In the genomic region with DNA sequence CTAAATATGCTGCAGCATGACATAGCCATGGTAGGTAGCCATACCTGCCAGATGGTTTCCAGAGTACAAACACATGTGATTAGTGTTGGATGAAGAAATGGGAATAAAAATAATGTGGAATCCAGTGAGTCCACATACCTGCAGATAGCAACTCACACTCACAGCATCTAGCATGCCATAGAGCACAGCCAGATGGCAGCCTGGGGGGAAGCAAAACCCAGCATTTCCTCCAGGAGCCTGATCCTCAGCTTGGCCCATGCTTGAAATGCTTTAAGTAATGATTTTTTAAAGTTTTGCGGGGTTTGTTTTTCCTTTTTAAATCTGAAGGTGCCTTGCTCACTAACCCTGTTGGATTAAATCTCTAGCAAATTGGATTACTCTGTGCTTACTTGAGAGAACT, we compare ENCODE assay signal across 22 cellular contexts.
"Had no signal": no experiment of that assay in that cellular context is flagged by ENCODE, and none has a peak within 500 bp of the region (broad histone marks: within the 10 kb centered on the region; RNA-seq: fewer than 3 reads in every experiment).

No MANE protein-coding gene starts in this region.

- H3K27me3 ChIP-seq: dorsolateral prefrontal cortex, esophagus squamous epithelium, gastrocnemius medialis, heart right ventricle, left lung had no signal

- H3K27ac Mint-ChIP-seq: naive B cell had no signal

- H3K36me3 ChIP-seq: esophagus squamous epithelium, gastrocnemius medialis, heart right ventricle, left lung, lower lobe of right lung had no signal

- H3K9me3 ChIP-seq: esophagus squamous epithelium, gastrocnemius medialis, left lung, lower lobe of right lung, mucosa of descending colon had no signal

- H3K4me3 ChIP-seq: coronary artery, dorsolateral prefrontal cortex, esophagus squamous epithelium, gastrocnemius medialis, heart right ventricle, left lung, lower lobe of right lung, mucosa of descending colon had no signal

- H3K36me3 Mint-ChIP-seq: naive B cell had no signal

- DNase-seq: dermis blood vessel endothelial cell; dorsolateral prefrontal cortex; effector CD4-positive, alpha-beta T cell; effector memory CD4-positive, alpha-beta T cell; erythroblast; esophagus squamous epithelium; foreskin fibroblast; foreskin melanocyte; gastrocnemius medialis; glutamatergic neuron; head of caudate nucleus; heart right ventricle; hippocampal formation; left cardiac atrium; left lung; left ventricle myocardium superior; lower lobe of right lung; mesenchymal stem cell; mucosa of descending colon; naive B cell had no signal

- H3K27me3 Mint-ChIP-seq: naive B cell had no signal

- H3K4me1 ChIP-seq: esophagus squamous epithelium, gastrocnemius medialis, heart right ventricle, left lung, lower lobe of right lung had no signal

- H3K4me1 Mint-ChIP-seq: naive B cell had no signal

- H3K4me3 Mint-ChIP-seq: naive B cell had no signal

- H3K27ac ChIP-seq: coronary artery, dorsolateral prefrontal cortex, epithelial cell of prostate, esophagus squamous epithelium, gastrocnemius medialis, heart right ventricle, left lung, lower lobe of right lung had no signal
